8 cellular contexts compared by ENCODE assay signal in the genomic region with DNA sequence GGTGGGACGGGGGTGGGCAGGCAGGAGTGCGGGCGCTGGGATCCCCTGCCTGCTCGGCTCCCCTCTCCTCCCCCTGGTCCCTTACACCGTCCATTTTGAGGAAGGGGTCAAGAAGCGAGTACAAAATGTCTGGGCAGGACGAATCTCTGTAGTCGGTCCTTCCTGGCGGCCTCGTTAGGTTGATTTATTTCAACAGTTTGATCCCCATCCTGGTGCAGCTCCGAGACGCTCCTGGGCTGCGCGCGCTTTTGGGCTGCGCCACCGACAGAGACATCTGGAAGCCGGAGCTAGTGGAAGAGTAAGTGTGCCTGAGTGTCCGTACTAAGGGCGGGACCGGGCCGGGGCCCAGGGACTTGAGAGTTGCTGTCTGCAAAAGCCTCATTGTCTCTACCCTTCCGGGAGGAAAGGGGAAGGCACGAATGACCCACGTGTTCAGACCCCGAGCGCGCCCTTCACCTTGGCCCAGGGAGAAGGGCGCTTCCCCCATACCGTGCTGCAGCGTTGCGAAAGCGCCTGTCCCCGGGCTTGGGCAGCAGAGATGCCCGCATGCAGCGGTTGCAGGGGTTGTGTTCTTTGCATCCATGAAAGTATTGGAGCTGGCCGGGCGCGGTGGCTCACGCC.
DNase-seq lines count a peak whose midpoint lies in the region; ATAC-seq lines count a peak whose summit lies in the region.

No MANE protein-coding gene starts in this region.

- H3K9ac ChIP-seq in iPS-15b (ENCODE audit: low read depth, low read length): peak overlapping the region; percentile 92

- peaks cover 4% of the 10 kb centered on the region for H3K36me3 ChIP-seq in iPS-15b (ENCODE audit: control insufficient read depth, insufficient read depth, low read length)

- no peaks in the 10 kb centered on the region for H3K27me3 ChIP-seq in iPS-15b (ENCODE audit: control insufficient read depth, insufficient read depth, low read length)

- peaks cover 3% of the 10 kb centered on the region for H3K4me1 ChIP-seq in iPS-15b (ENCODE audit: control insufficient read depth, insufficient read depth, low read length)

- no peak for ATAC-seq in GM19324 (IDR thresholded peaks at IDR 0.05; ENCODE audit: low FRiP score, unreplicated experiment)

- H3K4me3 ChIP-seq in iPS-15b (ENCODE audit: low read depth, low read length): peak overlapping the region; percentile 78
- peak overlapping the region; percentile 51 for H3K4me3 ChIP-seq in skeletal muscle cell (ENCODE audit: low read depth, low read length)

- H3K9me3 ChIP-seq in iPS-15b (ENCODE audit: control insufficient read depth, insufficient read depth, low read length): no peaks in the 10 kb centered on the region

- peak; percentile 38 for DNase-seq in stimulated activated CD4-positive, alpha-beta T cell treated with anti-CD3 and anti-CD28 coated beads, Interleukin-15, amount 100 ng/mL, for 24 hours
- DNase-seq in stimulated activated CD4-positive, alpha-beta T cell treated with anti-CD3 and anti-CD28 coated beads, Interleukin-4, amount 100 ng/mL, for 24 hours: no peak
- DNase-seq in NCI-H524 (lab: John Stamatoyannopoulos, UW) (peak; percentile 59 to 76), astrocyte of the hippocampus (ENCODE audit: low read depth, low spot score) (peak; percentile 66), skeletal muscle cell (ENCODE audit: low read depth) (no peak), SW480 (ENCODE audit: low spot score) (no peak)

Comparison
In these comparisons a context has a peak if more than half of its experiments do, and no peak if none do; other contexts are left out.
1. DNase-seq: peak in stimulated activated CD4-positive, alpha-beta T cell treated with anti-CD3 and anti-CD28 coated beads, Interleukin-15, amount 100 ng/mL, for 24 hours (single experiment), NCI-H524 (2 of 2) and astrocyte of the hippocampus (single experiment); none in stimulated activated CD4-positive, alpha-beta T cell treated with anti-CD3 and anti-CD28 coated beads, Interleukin-4, amount 100 ng/mL, for 24 hours (single experiment), skeletal muscle cell (single experiment) and SW480 (single experiment).